In genomic region chr14:19873178-19873577, GRCh38 we compare ENCODE assay signal across 18 cellular contexts. TPM values are rescaled to one million over a fixed set of nuclear protein-coding genes. Genes with fewer than 3 reads are reported as not detected.
DNase-seq lines count a peak whose midpoint lies in the region; ATAC-seq, FAIRE-seq and TF ChIP-seq lines count a peak whose summit lies in the region.
"Had no signal": no experiment of that assay in that cellular context is flagged by ENCODE, and none has a peak within 500 bp of the region (broad histone marks: within the 10 kb centered on the region; RNA-seq: fewer than 3 reads in every experiment).

No MANE protein-coding gene starts in this region.

- BruUV-seq in HepG2 (replicated peaks; lab: Mats Ljungman, UMichigan) (no TSS peak), K562 (replicated peaks; lab: Mats Ljungman, UMichigan) (no TSS peak)

- in situ Hi-C loops in HepG2 (cut with HindIII; ENCODE audit: extremely low pct_ligation_motif_present, low pct_unique_long_range_greater_than_20kb) = no loop called here
- in situ Hi-C loops in K562 (cut with MboI) = no loop called here

- H3K27me3 ChIP-seq in HepG2 (ENCODE audit: control insufficient read depth in 1 of 2, insufficient read depth in 2 of 2, low read length in 2 of 2) = no peaks in the 10 kb centered on the region
- no peaks in the 10 kb centered on the region for H3K27me3 ChIP-seq in right lobe of liver
- H3K27me3 ChIP-seq in HUES6 (ENCODE audit: control insufficient read depth, insufficient read depth, low read length) = no peaks in the 10 kb centered on the region; the same call in 1 of the 2 replicates
- no peaks in the 10 kb centered on the region for H3K27me3 ChIP-seq in K562 (ENCODE audit: control insufficient read depth in 2 of 2, insufficient read depth in 2 of 2, low read length in 2 of 2)

- H3K9me3 ChIP-seq in HepG2 (ENCODE audit: low read length) = no peaks in the 10 kb centered on the region
- no peaks in the 10 kb centered on the region for H3K9me3 ChIP-seq in right lobe of liver
- H3K9me3 ChIP-seq in HUES6 (ENCODE audit: control insufficient read depth, insufficient read depth, low read depth, low read length) = peaks cover 23% of the 10 kb centered on the region; the same call in 1 of the 2 replicates
- no peaks in the 10 kb centered on the region for H3K9me3 ChIP-seq in K562 (replicated peaks; ENCODE audit: control insufficient read depth, insufficient read depth, low read depth, low read length)
- H3K9me3 ChIP-seq: SJSA1 had no signal

- H3K4me1 ChIP-seq in HepG2 (ENCODE audit: insufficient read depth, low read length) (peaks cover 8% of the 10 kb centered on the region; the same call in 1 of the 2 replicates), right lobe of liver (no peaks in the 10 kb centered on the region), HUES6 (ENCODE audit: control insufficient read depth, insufficient read depth, low read length) (no peaks in the 10 kb centered on the region), K562 (replicated peaks in 1 of 2; ENCODE audit: control insufficient read depth in 2 of 2, insufficient read depth in 2 of 2, low read length in 2 of 2) (no peaks in the 10 kb centered on the region)
- H3K4me1 ChIP-seq: SJSA1 had no signal

- H3K4me3 ChIP-seq in HepG2 (replicated peaks in 1 of 3; ENCODE audit: insufficient read depth in 1 of 3, low read depth in 2 of 3, low read length in 3 of 3) = no peak overlapping the region
- no peak overlapping the region for H3K4me3 ChIP-seq in right lobe of liver
- peak overlapping the region; percentile 46; the same call in 1 of the 2 replicates for H3K4me3 ChIP-seq in HUES6 (ENCODE audit: low read depth, low read length)
- H3K4me3 ChIP-seq in K562 = peak overlapping the region; percentile 15
- H3K4me3 ChIP-seq: PC-9, SJSA1 had no signal

- no peaks in the 10 kb centered on the region for H3K36me3 ChIP-seq in HepG2 (replicated peaks in 1 of 2; ENCODE audit: control insufficient read depth in 1 of 2, insufficient read depth in 2 of 2, low read length in 2 of 2)
- no peaks in the 10 kb centered on the region for H3K36me3 ChIP-seq in right lobe of liver
- no peaks in the 10 kb centered on the region for H3K36me3 ChIP-seq in HUES6 (ENCODE audit: control insufficient read depth, insufficient read depth, low read length)
- H3K36me3 ChIP-seq in K562 (ENCODE audit: control insufficient read depth, insufficient read depth, low read length) = no peaks in the 10 kb centered on the region
- H3K36me3 ChIP-seq: SJSA1 had no signal

- H3K27ac ChIP-seq in HepG2 (ENCODE audit: extremely low read length, insufficient read depth, low read length) (no peak overlapping the region), right lobe of liver (no peak overlapping the region), HUES6 (ENCODE audit: low read depth, low read length) (no peak overlapping the region), K562 (ENCODE audit: extremely low read depth, low read depth, low read length) (no peak overlapping the region)
- H3K27ac ChIP-seq: PC-9, SJSA1 had no signal

- WGBS in HepG2 (ENCODE audit: low lambda C conversion rate) = 27% methylated on average over 6 of the region's 6 CpGs
- 32% methylated on average over 6 of the region's 6 CpGs for WGBS in right lobe of liver (ENCODE audit: insufficient coverage, low coverage, low lambda C conversion rate, missing lambda C conversion rate)
- WGBS in K562 (ENCODE audit: insufficient coverage, low coverage, missing lambda C conversion rate) = 11% methylated on average over 6 of the region's 6 CpGs

- H2AFZ ChIP-seq in HepG2 (ENCODE audit: low read length) (no peak overlapping the region), K562 (ENCODE audit: low read depth, low read length) (peak overlapping the region; percentile 79)
- H2AFZ ChIP-seq: PC-9 had no signal

- no peaks in the 10 kb centered on the region for H3K79me2 ChIP-seq in HepG2 (ENCODE audit: insufficient read depth, low read length)
- no peaks in the 10 kb centered on the region for H3K79me2 ChIP-seq in K562 (ENCODE audit: control insufficient read depth, insufficient read depth, low read length)

- TF ChIP-seq POLR2A in HepG2 (IDR thresholded peaks at IDR 0.05; ENCODE audit: insufficient read depth in 1 of 2, low read depth in 2 of 2, low read length in 2 of 2) (no peak), right lobe of liver (IDR thresholded peaks at IDR 0.05) (no peak), K562 (conservative IDR thresholded peaks at IDR 0.05) (no peak)

- H3K4me2 ChIP-seq in HepG2 (ENCODE audit: low read depth, low read length) = no peak overlapping the region
- H3K4me2 ChIP-seq in K562 (ENCODE audit: insufficient read depth, low read length) = peak overlapping the region; percentile 7
- H3K4me2 ChIP-seq: PC-9 had no signal

- no peaks in the 10 kb centered on the region for H3K9me1 ChIP-seq in K562 (ENCODE audit: control insufficient read depth, insufficient read depth, low read length)

- CTCF ChIA-PET in HepG2 (lab: Yijun Ruan, JAX; ENCODE audit: low intra/inter-chr PET ratio, low total read pairs) (no interaction called here), K562 (lab: Yijun Ruan, JAX; ENCODE audit: low intra/inter-chr PET ratio) (no interaction called here)

- H4K20me1 ChIP-seq in HepG2 (ENCODE audit: insufficient read depth, low read length) (no peaks in the 10 kb centered on the region), K562 (replicated peaks; ENCODE audit: control insufficient read depth, insufficient read depth, low read length) (no peaks in the 10 kb centered on the region)

- POLR2A ChIA-PET in HepG2 (lab: Yijun Ruan, JAX) = no interaction called here
- POLR2A ChIA-PET in K562 (lab: Yijun Ruan, JAX) = no interaction called here

- TF ChIP-seq RAD21 in HepG2 (CRISPR knock-in tag; IDR thresholded peaks at IDR 0.05) = no peak
- no peak for TF ChIP-seq RAD21 in K562 (CRISPR knock-in tag; conservative IDR thresholded peaks at IDR 0.05 in 1 of 2, IDR thresholded peaks at IDR 0.05 in 1 of 2)

- no peak overlapping the region for H3K9ac ChIP-seq in HepG2 (ENCODE audit: insufficient read depth, low read depth, low read length)
- H3K9ac ChIP-seq in HUES6 (ENCODE audit: low read length) = no peak overlapping the region
- no peak overlapping the region for H3K9ac ChIP-seq in K562 (ENCODE audit: insufficient read depth in 1 of 2, low read depth in 2 of 2, low read length in 2 of 2)

- TF ChIP-seq EP300 in HepG2 (IDR thresholded peaks at IDR 0.05; ENCODE audit: low read depth in 2 of 2, low read length in 2 of 2) (no peak), HepG2 (CRISPR knock-in tag; IDR thresholded peaks at IDR 0.05; ENCODE audit: borderline replicate concordance) (no peak), K562 (IDR thresholded peaks at IDR 0.05; ENCODE audit: low read length) (no peak)

- ATAC-seq in HepG2 (no peak), right lobe of liver (no peak), K562 (peak; percentile 40; the same call in 1 of the 3 replicates), HG03571 (IDR thresholded peaks at IDR 0.05; ENCODE audit: unreplicated experiment) (no peak)

- DNase-seq in HepG2 (ENCODE audit: low spot score) (no peak), right lobe of liver (no peak), K562 (ENCODE audit: extremely low read depth in 1 of 4, low spot score in 3 of 4) (no peak), superior temporal gyrus (ENCODE audit: extremely low spot score) (no peak), activated T-cell treated with anti-CD3 and anti-CD28 coated beads for 4 hours (no peak)
- DNase-seq: COR-L47, DMS79 treated with DMSO at 0.1 percent for 48 hours, H7, NCI-H1436, NCI-H2029, NCI-H510A, NCI-H774, PC-9 had no signal

- FAIRE-seq in HepG2 (lab: Jason Lieb, UNC) = no peak
- peak; percentile 42 for FAIRE-seq in K562 (lab: Jason Lieb, UNC)
- FAIRE-seq: GM12892 had no signal

- intact Hi-C loops in HepG2 (cut with micrococcal nuclease; ENCODE audit: unreplicated experiment) = loop anchor here (10.0 kb wide), 1 partner anchor 52 kb away; the partner anchor contains the start of gene OR4K5
- intact Hi-C loops in right lobe of liver (cut with DNase I) = no loop called here
- intact Hi-C loops in K562 (cut with micrococcal nuclease) = loop anchor here (10.0 kb wide), 1 partner anchor 68 kb away; the partner anchor contains the start of gene OR4N2

- TF ChIP-seq CTCF in HepG2 (CRISPR knock-in tag; IDR thresholded peaks at IDR 0.05) (no peak), right lobe of liver (IDR thresholded peaks at IDR 0.05) (no peak), K562 (IDR thresholded peaks at IDR 0.05 in 2 of 3, conservative IDR thresholded peaks at IDR 0.05 in 1 of 3; ENCODE audit: insufficient read depth in 2 of 3, low read depth in 1 of 3, low read length in 3 of 3) (no peak)

RNA-seq across cellular contexts. Expression of gene OR4K2, which starts 1.8 kb away (rescaled TPM):
- not detected in 2 replicates for total RNA-seq in HepG2 (2016; rRNA removed; fragmentation: Illumina TruSeq; extraction: Trizol)
- not detected in 2 replicates for total RNA-seq in HepG2 (2016; cell fraction: cytosol; rRNA removed; fragmentation: Illumina TruSeq; extraction: Trizol; ENCODE audit: low read depth)
- total RNA-seq in HepG2 (2016; cell fraction: insoluble cytoplasmic fraction; rRNA removed; fragmentation: Illumina TruSeq; extraction: Trizol) = not detected in 2 replicates
- total RNA-seq in HepG2 (2016; cell fraction: membrane; rRNA removed; fragmentation: Illumina TruSeq; extraction: Trizol) = not detected in 2 replicates
- not detected in 2 replicates for total RNA-seq in HepG2 (2016; cell fraction: nucleus; rRNA removed; fragmentation: Illumina TruSeq; extraction: Trizol)
- polyA plus RNA-seq in HepG2 (2011; rRNA removed) = not detected in 2 replicates
- polyA plus RNA-seq in HepG2 (2011; cell fraction: cytosol; rRNA removed) = not detected in 2 replicates
- polyA plus RNA-seq in HepG2 (2011; cell fraction: nucleus; rRNA removed) = not detected in 2 replicates
- polyA plus RNA-seq in HepG2 (2012) = not detected in 2 replicates
- polyA plus RNA-seq in HepG2 (2016; cell fraction: cytosol; fragmentation: Illumina TruSeq; extraction: Trizol; ENCODE audit: low read depth) = not detected in 2 replicates
- not detected in 2 replicates for polyA plus RNA-seq in HepG2 (2016; cell fraction: insoluble cytoplasmic fraction; fragmentation: Illumina TruSeq; extraction: Trizol; ENCODE audit: low read depth)
- not detected in 2 replicates for polyA plus RNA-seq in HepG2 (2016; cell fraction: membrane; fragmentation: Illumina TruSeq; extraction: Trizol; ENCODE audit: low read depth)
- polyA plus RNA-seq in HepG2 (2016; cell fraction: nucleus; fragmentation: Illumina TruSeq; extraction: Trizol; ENCODE audit: insufficient read depth, low read depth) = not detected in 2 replicates
- polyA minus RNA-seq in HepG2 (2011; rRNA and poly(A)+ RNA removed; ENCODE audit: low replicate concordance) = not detected in 2 replicates
- not detected in 2 replicates for polyA minus RNA-seq in HepG2 (2011; cell fraction: cytosol; rRNA and poly(A)+ RNA removed)
- polyA minus RNA-seq in HepG2 (2011; cell fraction: nucleus; rRNA and poly(A)+ RNA removed) = not detected in 2 replicates
- total RNA-seq in right lobe of liver = not detected
- not detected in 2 replicates for total RNA-seq in K562 (2011; cell fraction: chromatin; rRNA removed; ENCODE audit: low replicate concordance)
- not detected in 2 replicates for total RNA-seq in K562 (2011; cell fraction: nucleolus; rRNA removed)
- total RNA-seq in K562 (2011; cell fraction: nucleoplasm; rRNA removed) = not detected in 2 replicates
- total RNA-seq in K562 (2014; rRNA removed) = not detected in 2 replicates
- not detected in 2 replicates for total RNA-seq in K562 (2014; rRNA removed; fragmentation: Illumina TruSeq; extraction: Trizol)
- not detected in 2 replicates for total RNA-seq in K562 (2015; rRNA removed; fragmentation: Illumina TruSeq; extraction: Trizol)
- not detected in 2 replicates for total RNA-seq in K562 (2021)
- not detected in 2 replicates for polyA plus RNA-seq in K562 (2011; rRNA removed)
- polyA plus RNA-seq in K562 (2011; cell fraction: cytosol; rRNA removed) = not detected in 2 replicates
- polyA plus RNA-seq in K562 (2011; cell fraction: nucleus; rRNA removed) = not detected in 2 replicates
- not detected in 2 replicates for polyA plus RNA-seq in K562 (2012)
- not detected in 2 replicates for polyA plus RNA-seq in K562 (2014; fragmentation: Illumina TruSeq; extraction: Trizol)
- polyA plus RNA-seq in K562 (2014; fragmentation: Nextera tagmentation; extraction: Ambion mirVana) = not detected
- not detected in 2 replicates for polyA plus RNA-seq in K562 (2014; rRNA removed)
- polyA minus RNA-seq in K562 (2011; rRNA and poly(A)+ RNA removed) = not detected in 2 replicates
- polyA minus RNA-seq in K562 (2011; cell fraction: cytosol; rRNA and poly(A)+ RNA removed) = not detected in 2 replicates
- not detected in 2 replicates for polyA minus RNA-seq in K562 (2011; cell fraction: nucleus; rRNA and poly(A)+ RNA removed)
- total RNA-seq: H7, HT-29, PC-9, SJSA1 had no signal

RNA-seq across cellular contexts. Expression of gene OR4K5, which starts 47.2 kb away (rescaled TPM):
- total RNA-seq in HepG2 (2016; rRNA removed; fragmentation: Illumina TruSeq; extraction: Trizol) (not detected in 2 replicates), right lobe of liver (not detected), K562 (2014; rRNA removed) (not detected in 2 replicates), K562 (2014; rRNA removed; fragmentation: Illumina TruSeq; extraction: Trizol) (not detected in 2 replicates), K562 (2015; rRNA removed; fragmentation: Illumina TruSeq; extraction: Trizol) (not detected in 2 replicates), K562 (2021) (not detected in 2 replicates)
- total RNA-seq in HepG2 (2016; cell fraction: cytosol; rRNA removed; fragmentation: Illumina TruSeq; extraction: Trizol; ENCODE audit: low read depth) = not detected in 2 replicates
- total RNA-seq in HepG2 (2016; cell fraction: insoluble cytoplasmic fraction; rRNA removed; fragmentation: Illumina TruSeq; extraction: Trizol) = not detected in 2 replicates
- not detected in 2 replicates for total RNA-seq in HepG2 (2016; cell fraction: membrane; rRNA removed; fragmentation: Illumina TruSeq; extraction: Trizol)
- total RNA-seq in HepG2 (2016; cell fraction: nucleus; rRNA removed; fragmentation: Illumina TruSeq; extraction: Trizol) = not detected in 2 replicates
- polyA plus RNA-seq in HepG2 (2011; rRNA removed) (not detected in 2 replicates), K562 (2011; rRNA removed) (not detected in 2 replicates), K562 (2014; fragmentation: Illumina TruSeq; extraction: Trizol) (not detected in 2 replicates), K562 (2014; fragmentation: Nextera tagmentation; extraction: Ambion mirVana) (not detected), K562 (2014; rRNA removed) (not detected in 2 replicates)
- not detected in 2 replicates for polyA plus RNA-seq in HepG2 (2011; cell fraction: cytosol; rRNA removed)
- not detected in 2 replicates for polyA plus RNA-seq in HepG2 (2011; cell fraction: nucleus; rRNA removed)
- not detected in 2 replicates for polyA plus RNA-seq in HepG2 (2012)
- polyA plus RNA-seq in HepG2 (2016; cell fraction: cytosol; fragmentation: Illumina TruSeq; extraction: Trizol; ENCODE audit: low read depth) = not detected in 2 replicates
- polyA plus RNA-seq in HepG2 (2016; cell fraction: insoluble cytoplasmic fraction; fragmentation: Illumina TruSeq; extraction: Trizol; ENCODE audit: low read depth) = not detected in 2 replicates
- not detected in 2 replicates for polyA plus RNA-seq in HepG2 (2016; cell fraction: membrane; fragmentation: Illumina TruSeq; extraction: Trizol; ENCODE audit: low read depth)
- polyA plus RNA-seq in HepG2 (2016; cell fraction: nucleus; fragmentation: Illumina TruSeq; extraction: Trizol; ENCODE audit: insufficient read depth, low read depth) = not detected in 2 replicates
- not detected in 2 replicates for polyA minus RNA-seq in HepG2 (2011; rRNA and poly(A)+ RNA removed; ENCODE audit: low replicate concordance)
- polyA minus RNA-seq in HepG2 (2011; cell fraction: cytosol; rRNA and poly(A)+ RNA removed) = not detected in 2 replicates
- not detected in 2 replicates for polyA minus RNA-seq in HepG2 (2011; cell fraction: nucleus; rRNA and poly(A)+ RNA removed)
- not detected in 2 replicates for total RNA-seq in K562 (2011; cell fraction: chromatin; rRNA removed; ENCODE audit: low replicate concordance)
- total RNA-seq in K562 (2011; cell fraction: nucleolus; rRNA removed) = not detected in 2 replicates
- total RNA-seq in K562 (2011; cell fraction: nucleoplasm; rRNA removed) = not detected in 2 replicates
- polyA plus RNA-seq in K562 (2011; cell fraction: cytosol; rRNA removed) = not detected in 2 replicates
- polyA plus RNA-seq in K562 (2011; cell fraction: nucleus; rRNA removed) = not detected in 2 replicates
- polyA plus RNA-seq in K562 (2012) = not detected in 2 replicates
- not detected in 2 replicates for polyA minus RNA-seq in K562 (2011; rRNA and poly(A)+ RNA removed)
- not detected in 2 replicates for polyA minus RNA-seq in K562 (2011; cell fraction: cytosol; rRNA and poly(A)+ RNA removed)
- not detected in 2 replicates for polyA minus RNA-seq in K562 (2011; cell fraction: nucleus; rRNA and poly(A)+ RNA removed)
- total RNA-seq: H7, HT-29, PC-9, SJSA1 had no signal

RNA-seq across cellular contexts. Expression of gene OR4K1, which starts 57.5 kb away (rescaled TPM):
- not detected in 2 replicates for total RNA-seq in HepG2 (2016; rRNA removed; fragmentation: Illumina TruSeq; extraction: Trizol)
- total RNA-seq in HepG2 (2016; cell fraction: cytosol; rRNA removed; fragmentation: Illumina TruSeq; extraction: Trizol; ENCODE audit: low read depth) = not detected in 2 replicates
- total RNA-seq in HepG2 (2016; cell fraction: insoluble cytoplasmic fraction; rRNA removed; fragmentation: Illumina TruSeq; extraction: Trizol) = not detected in 2 replicates
- not detected in 2 replicates for total RNA-seq in HepG2 (2016; cell fraction: membrane; rRNA removed; fragmentation: Illumina TruSeq; extraction: Trizol)
- not detected in 2 replicates for total RNA-seq in HepG2 (2016; cell fraction: nucleus; rRNA removed; fragmentation: Illumina TruSeq; extraction: Trizol)
- polyA plus RNA-seq in HepG2 (2011; rRNA removed) = not detected in 2 replicates
- polyA plus RNA-seq in HepG2 (2011; cell fraction: cytosol; rRNA removed) = not detected in 2 replicates
- polyA plus RNA-seq in HepG2 (2011; cell fraction: nucleus; rRNA removed) = not detected in 2 replicates
- polyA plus RNA-seq in HepG2 (2012) = not detected in 2 replicates
- polyA plus RNA-seq in HepG2 (2016; cell fraction: cytosol; fragmentation: Illumina TruSeq; extraction: Trizol; ENCODE audit: low read depth) = not detected in 2 replicates
- polyA plus RNA-seq in HepG2 (2016; cell fraction: insoluble cytoplasmic fraction; fragmentation: Illumina TruSeq; extraction: Trizol; ENCODE audit: low read depth) = not detected in 2 replicates
- polyA plus RNA-seq in HepG2 (2016; cell fraction: membrane; fragmentation: Illumina TruSeq; extraction: Trizol; ENCODE audit: low read depth) = not detected in 2 replicates
- not detected in 2 replicates for polyA plus RNA-seq in HepG2 (2016; cell fraction: nucleus; fragmentation: Illumina TruSeq; extraction: Trizol; ENCODE audit: insufficient read depth, low read depth)
- polyA minus RNA-seq in HepG2 (2011; rRNA and poly(A)+ RNA removed; ENCODE audit: low replicate concordance) = not detected in 2 replicates
- polyA minus RNA-seq in HepG2 (2011; cell fraction: cytosol; rRNA and poly(A)+ RNA removed) = not detected in 2 replicates
- not detected in 2 replicates for polyA minus RNA-seq in HepG2 (2011; cell fraction: nucleus; rRNA and poly(A)+ RNA removed)
- total RNA-seq in right lobe of liver = not detected
- not detected in 2 replicates for total RNA-seq in K562 (2011; cell fraction: chromatin; rRNA removed; ENCODE audit: low replicate concordance)
- not detected in 2 replicates for total RNA-seq in K562 (2011; cell fraction: nucleolus; rRNA removed)
- total RNA-seq in K562 (2011; cell fraction: nucleoplasm; rRNA removed) = not detected in 2 replicates
- total RNA-seq in K562 (2014; rRNA removed) = not detected in 2 replicates
- not detected in 2 replicates for total RNA-seq in K562 (2014; rRNA removed; fragmentation: Illumina TruSeq; extraction: Trizol)
- total RNA-seq in K562 (2015; rRNA removed; fragmentation: Illumina TruSeq; extraction: Trizol) = not detected in 2 replicates
- not detected in 2 replicates for total RNA-seq in K562 (2021)
- not detected in 2 replicates for polyA plus RNA-seq in K562 (2011; rRNA removed)
- polyA plus RNA-seq in K562 (2011; cell fraction: cytosol; rRNA removed) = not detected in 2 replicates
- not detected in 2 replicates for polyA plus RNA-seq in K562 (2011; cell fraction: nucleus; rRNA removed)
- polyA plus RNA-seq in K562 (2012) = not detected in 2 replicates
- polyA plus RNA-seq in K562 (2014; fragmentation: Illumina TruSeq; extraction: Trizol) = not detected in 2 replicates
- polyA plus RNA-seq in K562 (2014; fragmentation: Nextera tagmentation; extraction: Ambion mirVana) = not detected
- polyA plus RNA-seq in K562 (2014; rRNA removed) = not detected in 2 replicates
- not detected in 2 replicates for polyA minus RNA-seq in K562 (2011; rRNA and poly(A)+ RNA removed)
- not detected in 2 replicates for polyA minus RNA-seq in K562 (2011; cell fraction: cytosol; rRNA and poly(A)+ RNA removed)
- polyA minus RNA-seq in K562 (2011; cell fraction: nucleus; rRNA and poly(A)+ RNA removed) = not detected in 2 replicates
- total RNA-seq: H7, HT-29, PC-9, SJSA1 had no signal

Comparison
In these comparisons a context has a peak if more than half of its experiments do, and no peak if none do; other contexts are left out.
1. intact Hi-C loops: an anchor here in HepG2 (10.0 kb wide) and K562 (10.0 kb wide); none called in right lobe of liver.
2. H3K4me3 ChIP-seq: peak in HUES6 (single experiment) and K562 (single experiment); none in HepG2 (0 of 3) and right lobe of liver (0 of 3).
3. Of the 241 proteins assayed by ChIP-seq in both HepG2 and K562: peak only in HepG2: ZNF143; only in K562: none; in both: none; in neither: 240.